In the genomic region with DNA sequence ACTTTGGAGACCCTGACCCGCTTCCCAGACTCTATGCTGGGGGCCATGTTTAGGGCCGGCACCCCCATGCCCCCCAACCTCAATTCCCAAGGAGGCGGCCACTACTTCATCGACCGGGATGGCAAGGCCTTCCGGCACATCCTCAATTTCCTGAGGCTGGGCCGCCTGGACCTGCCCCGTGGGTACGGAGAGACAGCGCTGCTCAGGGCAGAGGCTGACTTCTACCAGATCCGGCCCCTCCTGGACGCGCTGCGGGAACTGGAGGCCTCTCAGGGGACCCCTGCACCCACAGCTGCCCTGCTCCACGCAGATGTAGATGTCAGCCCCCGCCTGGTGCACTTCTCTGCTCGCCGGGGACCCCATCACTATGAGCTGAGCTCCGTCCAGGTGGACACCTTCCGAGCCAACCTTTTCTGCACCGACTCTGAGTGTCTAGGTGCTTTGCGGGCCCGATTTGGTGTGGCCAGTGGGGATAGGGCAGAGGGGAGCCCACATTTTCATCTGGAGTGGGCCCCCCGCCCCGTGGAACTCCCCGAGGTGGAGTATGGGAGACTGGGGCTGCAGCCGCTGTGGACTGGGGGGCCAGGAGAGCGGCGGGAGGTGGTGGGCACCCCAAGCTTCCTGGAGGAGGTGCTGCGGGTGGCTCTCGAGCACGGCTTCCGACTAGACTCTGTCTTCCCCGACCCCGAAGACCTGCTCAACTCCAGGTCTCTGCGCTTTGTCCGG, we compare ENCODE assay signal across 9 cellular contexts. TPM values are rescaled to one million over a fixed set of nuclear protein-coding genes. Genes with fewer than 3 reads are reported as not detected.
DNase-seq lines count a peak whose midpoint lies in the region; ATAC-seq and TF ChIP-seq lines count a peak whose summit lies in the region.
"Had no signal": no experiment of that assay in that cellular context is flagged by ENCODE, and none has a peak within 500 bp of the region (broad histone marks: within the 10 kb centered on the region; RNA-seq: fewer than 3 reads in every experiment).

No MANE protein-coding gene starts in this region.

- H3K9me3 Mint-ChIP-seq in activated naive CD4-positive, alpha-beta T cell treated with anti-CD3 and anti-CD28 coated beads, Interleukin-2, amount 50 U/mL, for 72 hours, result no peaks in the 10 kb centered on the region
- H3K9me3 Mint-ChIP-seq in stimulated activated naive CD8-positive, alpha-beta T cell treated with anti-CD3 and anti-CD28 coated beads, Interleukin-15, amount 100 ng/mL, for 72 hours, result no peaks in the 10 kb centered on the region

- H3K36me3 Mint-ChIP-seq in activated naive CD4-positive, alpha-beta T cell treated with anti-CD3 and anti-CD28 coated beads, Interleukin-2, amount 50 U/mL, for 72 hours, result peaks cover 8 to 24% of the 10 kb centered on the region in 2 donors

- H3K27me3 Mint-ChIP-seq in stimulated activated naive CD8-positive, alpha-beta T cell treated with anti-CD3 and anti-CD28 coated beads, Interleukin-15, amount 100 ng/mL, for 72 hours, result no peaks in the 10 kb centered on the region

- TF ChIP-seq CTCF in HFF-Myc (IDR thresholded peaks at IDR 0.05; ENCODE audit: low read depth, low read length, missing control alignments), result no peak

- H3K27ac Mint-ChIP-seq in activated naive CD4-positive, alpha-beta T cell treated with anti-CD3 and anti-CD28 coated beads, Interleukin-2, amount 50 U/mL, for 72 hours, result peak overlapping the region; percentile 87 to 96
- no peak overlapping the region for H3K27ac Mint-ChIP-seq in stimulated activated naive CD8-positive, alpha-beta T cell treated with anti-CD3 and anti-CD28 coated beads, Interleukin-15, amount 100 ng/mL, for 72 hours

- peak overlapping the region; percentile 82 to 93 for H3K4me3 Mint-ChIP-seq in stimulated activated naive CD8-positive, alpha-beta T cell treated with anti-CD3 and anti-CD28 coated beads, Interleukin-15, amount 100 ng/mL, for 72 hours

- DNase-seq in HFF-Myc (ENCODE audit: extremely low read depth, low read depth), result no peak
- no peak for DNase-seq in activated naive CD4-positive, alpha-beta T cell treated with anti-CD3 and anti-CD28 coated beads, Interleukin-2, amount 50 U/mL, for 72 hours (ENCODE audit: low spot score in 2 of 2)
- peak; percentile 52 for DNase-seq in islet precursor cell
- no peak for DNase-seq in stimulated activated naive CD8-positive, alpha-beta T cell treated with anti-CD3 and anti-CD28 coated beads, Interleukin-15, amount 100 ng/mL, for 72 hours
- DNase-seq in NK-92 (lab: John Stamatoyannopoulos, UW; ENCODE audit: unreplicated experiment), result no peak
- no peak for DNase-seq in SIG-M5 treated with dmso at 0.1 percent for 504 hours (lab: John Stamatoyannopoulos, UW; ENCODE audit: unreplicated experiment)
- DNase-seq: NCI-H1694 had no signal

- peaks cover 74% of the 10 kb centered on the region for H3K4me1 Mint-ChIP-seq in stimulated activated naive CD8-positive, alpha-beta T cell treated with anti-CD3 and anti-CD28 coated beads, Interleukin-15, amount 100 ng/mL, for 72 hours

- peak overlapping the region; percentile 66 for H3K4me3 ChIP-seq in HFF-Myc (replicated peaks; ENCODE audit: low read depth, low read length)

- no peak for ATAC-seq in activated naive CD4-positive, alpha-beta T cell treated with anti-CD3 and anti-CD28 coated beads, Interleukin-2, amount 50 U/mL, for 72 hours
- ATAC-seq in stimulated activated naive CD8-positive, alpha-beta T cell treated with anti-CD3 and anti-CD28 coated beads, Interleukin-15, amount 100 ng/mL, for 72 hours, result no peak
- ATAC-seq in HG02759 (IDR thresholded peaks at IDR 0.05; ENCODE audit: unreplicated experiment), result no peak

RNA-seq across cellular contexts. Expression of a gene that starts 1.1 kb away (rescaled TPM):
- 10 to 100 TPM in 1 of 2 donors, 1 to 10 TPM in 1; 3.6 to 10.1 TPM for total RNA-seq in activated naive CD4-positive, alpha-beta T cell treated with anti-CD3 and anti-CD28 coated beads, Interleukin-2, amount 50 U/mL, for 72 hours

RNA-seq across cellular contexts. Expression of a gene that starts 1.9 kb away (rescaled TPM):
- under 1 TPM in 1 of 2 donors, not detected in 1; 0.21 TPM for total RNA-seq in activated naive CD4-positive, alpha-beta T cell treated with anti-CD3 and anti-CD28 coated beads, Interleukin-2, amount 50 U/mL, for 72 hours
- total RNA-seq: mucosa of gallbladder had no signal

RNA-seq across cellular contexts. Expression of a gene that starts 16.7 kb away (rescaled TPM):
- 100 to 1,000 TPM; 400 to 610 TPM for total RNA-seq in activated naive CD4-positive, alpha-beta T cell treated with anti-CD3 and anti-CD28 coated beads, Interleukin-2, amount 50 U/mL, for 72 hours

RNA-seq across cellular contexts. Expression of a gene that starts 23.9 kb away (rescaled TPM):
- total RNA-seq in activated naive CD4-positive, alpha-beta T cell treated with anti-CD3 and anti-CD28 coated beads, Interleukin-2, amount 50 U/mL, for 72 hours, result 10 to 100 TPM; 24.8 to 32.7 TPM

RNA-seq across cellular contexts. Expression of a gene that starts 27.8 kb away (rescaled TPM):
- total RNA-seq in activated naive CD4-positive, alpha-beta T cell treated with anti-CD3 and anti-CD28 coated beads, Interleukin-2, amount 50 U/mL, for 72 hours, result 1 to 10 TPM; 2.7 to 5.3 TPM

Comparison
In these comparisons a context has a peak if more than half of its experiments do, and no peak if none do; other contexts are left out.
1. H3K27ac Mint-ChIP-seq: peak in activated naive CD4-positive, alpha-beta T cell treated with anti-CD3 and anti-CD28 coated beads, Interleukin-2, amount 50 U/mL, for 72 hours (2 of 2); none in stimulated activated naive CD8-positive, alpha-beta T cell treated with anti-CD3 and anti-CD28 coated beads, Interleukin-15, amount 100 ng/mL, for 72 hours (0 of 2).